15 cellular contexts compared by ENCODE assay signal in genomic region chr13:98754468-98754867, GRCh38. TPM values are rescaled to one million over a fixed set of nuclear protein-coding genes. Genes with fewer than 3 reads are reported as not detected.
"Had no signal": no experiment of that assay in that cellular context is flagged by ENCODE, and none has a peak within 500 bp of the region (broad histone marks: within the 10 kb centered on the region; RNA-seq: fewer than 3 reads in every experiment).

No MANE protein-coding gene starts in this region.

RNA-seq across cellular contexts. Expression of gene SLC15A1, which starts 2.0 kb away (rescaled TPM):
- total RNA-seq: activated naive CD4-positive, alpha-beta T cell treated with anti-CD3 and anti-CD28 coated beads for 36 hours; activated naive CD4-positive, alpha-beta T cell treated with anti-CD3 and anti-CD28 coated beads, Interleukin-2, amount 50 U/mL, for 72 hours; activated naive CD8-positive, alpha-beta T cell treated with anti-CD3 and anti-CD28 coated beads for 36 hours; activated naive CD8-positive, alpha-beta T cell treated with anti-CD3 and anti-CD28 coated beads, Interleukin-2, amount 10 ng/mL, durations not matched to agents 7 days and 5 days; activated T-cell treated with anti-CD3 and anti-CD28 coated beads, Interleukin-2, amount 50 U/mL, for 4 hours; activated T-cell treated with anti-CD3 and anti-CD28 coated beads, Interleukin-2, amount 50 U/mL, for 72 hours; activated T-helper 1 cell treated with anti-CD3 and anti-CD28 coated beads, Interleukin-12 subunit alpha, Interleukin-12 subunit beta, Interleukin-2, Interleukin-4 antibody, amounts not matched to agents 30 ng/mL and 10 ng/mL and 1 ng/mL, durations not matched to agents 14 hours and 24 hours and 36 hours; activated T-helper 17 cell treated with anti-CD3 and anti-CD28 coated beads, Interleukin-2, amount 50 U/mL, for 72 hours; activated T-helper 2 cell treated with anti-CD3 and anti-CD28 coated beads, Interferon-gamma antibody, Interleukin-2, Interleukin-4, amounts not matched to agents 10 μg/mL and 5 μg/mL and 100 μg/mL, durations not matched to agents 14 hours and 24 hours and 36 hours; ascending aorta; astrocyte; bronchial epithelial cell; cardiac muscle cell; cardiac septum; chondrocyte had no signal
- polyA plus RNA-seq: cardiac muscle cell had no signal
